Comparison of ENCODE assay signal across 21 cellular contexts in the genomic region with DNA sequence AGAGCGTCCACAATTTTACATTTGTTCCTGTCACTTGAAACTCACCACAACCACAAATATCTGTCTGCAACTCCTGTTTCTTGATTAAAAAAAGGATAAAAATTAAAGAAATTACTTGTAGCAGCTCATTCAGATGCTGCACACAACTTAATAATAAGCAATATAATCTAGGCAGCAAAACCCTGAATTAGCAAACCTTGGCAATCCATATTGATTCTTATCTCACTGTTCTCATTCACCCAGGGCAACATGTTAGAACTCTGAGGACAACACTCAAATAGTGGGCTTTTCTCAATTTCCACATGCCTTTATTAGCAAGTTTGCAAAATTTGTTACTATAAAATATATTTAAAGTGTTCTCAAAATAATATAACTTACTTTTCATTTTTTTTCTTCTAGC. TPM values are rescaled to one million over a fixed set of nuclear protein-coding genes. Genes with fewer than 3 reads are reported as not detected.
"Had no signal": no experiment of that assay in that cellular context is flagged by ENCODE, and none has a peak within 500 bp of the region (broad histone marks: within the 10 kb centered on the region; RNA-seq: fewer than 3 reads in every experiment).

No MANE protein-coding gene starts in this region.

- H3K27me3 Mint-ChIP-seq: activated CD4-positive, alpha-beta memory T cell treated with anti-CD3 and anti-CD28 coated beads for 36 hours; activated CD4-positive, alpha-beta T cell treated with anti-CD3 and anti-CD28 coated beads for 36 hours; activated naive CD4-positive, alpha-beta T cell treated with anti-CD3 and anti-CD28 coated beads, Interleukin-2, amount 10 ng/mL, durations not matched to agents 7 days and 5 days; stimulated activated naive B cell treated with anti-CD40 and anti-IgM and Interleukin-4, amounts not matched to agents 10 μg/mL and 1 μg/mL and 100 μg/mL, for 72 hours had no signal

- H3K4me3 Mint-ChIP-seq: activated CD4-positive, alpha-beta memory T cell treated with anti-CD3 and anti-CD28 coated beads for 36 hours; activated CD4-positive, alpha-beta T cell treated with anti-CD3 and anti-CD28 coated beads for 36 hours; activated naive CD4-positive, alpha-beta T cell treated with anti-CD3 and anti-CD28 coated beads, Interleukin-2, amount 10 ng/mL, durations not matched to agents 7 days and 5 days; immature natural killer cell; nephron; stimulated activated naive B cell treated with anti-CD40 and anti-IgM and Interleukin-4, amounts not matched to agents 10 μg/mL and 1 μg/mL and 100 μg/mL, for 72 hours; WTC11 had no signal

- DNase-seq: activated CD4-positive, alpha-beta memory T cell treated with anti-CD3 and anti-CD28 coated beads for 36 hours; activated CD4-positive, alpha-beta T cell treated with anti-CD3 and anti-CD28 coated beads for 36 hours; activated effector memory CD4-positive, alpha-beta T cell treated with anti-CD3 and anti-CD28 coated beads, Interleukin-2, amount 50 U/mL, for 16 hours; activated naive CD4-positive, alpha-beta T cell treated with anti-CD3 and anti-CD28 coated beads, Interleukin-2, amount 10 ng/mL, durations not matched to agents 7 days and 5 days; central memory CD4-positive, alpha-beta T cell; immature natural killer cell; kidney glomerular epithelial cell; left lung; small intestine; stimulated activated CD4-positive, alpha-beta T cell treated with anti-CD3 and anti-CD28 coated beads, Interleukin-15, amount 100 ng/mL, for 24 hours; stimulated activated naive B cell treated with anti-CD40 and anti-IgM and Interleukin-4, amounts not matched to agents 10 μg/mL and 1 μg/mL and 100 μg/mL, for 72 hours; T-helper 9 cell; transverse colon; uterus had no signal

- H3K4me1 ChIP-seq: left lung, transverse colon, uterus had no signal

- ATAC-seq: activated CD4-positive, alpha-beta T cell treated with anti-CD3 and anti-CD28 coated beads for 36 hours; left lung; sciatic nerve; stimulated activated naive B cell treated with anti-CD40 and anti-IgM and Interleukin-4, amounts not matched to agents 10 μg/mL and 1 μg/mL and 100 μg/mL, for 72 hours had no signal

- H3K4me1 Mint-ChIP-seq: nephron had no signal

- H3K27ac ChIP-seq: brain microvascular endothelial cell, coronary artery, left lung, transverse colon, uterus had no signal

- H3K27ac Mint-ChIP-seq: activated CD4-positive, alpha-beta memory T cell treated with anti-CD3 and anti-CD28 coated beads for 36 hours; activated CD4-positive, alpha-beta T cell treated with anti-CD3 and anti-CD28 coated beads for 36 hours; activated naive CD4-positive, alpha-beta T cell treated with anti-CD3 and anti-CD28 coated beads, Interleukin-2, amount 10 ng/mL, durations not matched to agents 7 days and 5 days; stimulated activated naive B cell treated with anti-CD40 and anti-IgM and Interleukin-4, amounts not matched to agents 10 μg/mL and 1 μg/mL and 100 μg/mL, for 72 hours had no signal

- H3K4me3 ChIP-seq: coronary artery, left lung, lung, transverse colon, uterus had no signal

- FAIRE-seq: small intestine had no signal

- H3K9me3 Mint-ChIP-seq: activated CD4-positive, alpha-beta memory T cell treated with anti-CD3 and anti-CD28 coated beads for 36 hours; activated naive CD4-positive, alpha-beta T cell treated with anti-CD3 and anti-CD28 coated beads, Interleukin-2, amount 10 ng/mL, durations not matched to agents 7 days and 5 days; immature natural killer cell; nephron; stimulated activated naive B cell treated with anti-CD40 and anti-IgM and Interleukin-4, amounts not matched to agents 10 μg/mL and 1 μg/mL and 100 μg/mL, for 72 hours; WTC11 had no signal

- H3K9me3 ChIP-seq: left lung, transverse colon, uterus had no signal

- H3K27me3 ChIP-seq: brain microvascular endothelial cell, left lung, transverse colon, uterus had no signal

RNA-seq across cellular contexts. Expression of a gene that starts 49.6 kb away (rescaled TPM):
- total RNA-seq: T-helper 1 cell treated with Interleukin-12 subunit alpha and Interleukin-12 subunit beta and Interleukin-4 antibody, amounts not matched to agents 30 ng/mL and 1 ng/mL, for 36 hours had no signal
